ENCODE assay signal across 17 cellular contexts in genomic region chr17:66423436-66423922, GRCh38.
A peak's percentile ranks its signal among the peaks of the same experiment; 100 is the strongest.
DNase-seq lines count a peak whose midpoint lies in the region; ATAC-seq, FAIRE-seq and TF ChIP-seq lines count a peak whose summit lies in the region.
"Had no signal": no experiment of that assay in that cellular context is flagged by ENCODE, and none has a peak within 500 bp of the region (broad histone marks: within the 10 kb centered on the region; RNA-seq: fewer than 3 reads in every experiment).

No MANE protein-coding gene starts in this region.

- H3K9me3 ChIP-seq in HUES48 (ENCODE audit: control insufficient read depth, insufficient read depth, low read length) (no peaks in the 10 kb centered on the region), astrocyte (ENCODE audit: insufficient read depth, low read depth, low read length) (no peaks in the 10 kb centered on the region), osteoblast (ENCODE audit: low read depth, low read length) (no peaks in the 10 kb centered on the region), breast epithelium (peaks cover 0 to 4% of the 10 kb centered on the region in 2 donors)
- H3K9me3 ChIP-seq: ascending aorta, HAP-1 had no signal

- peaks cover 23% of the 10 kb centered on the region for H4K20me1 ChIP-seq in astrocyte (ENCODE audit: insufficient read depth, low read length)
- peaks cover 6% of the 10 kb centered on the region for H4K20me1 ChIP-seq in osteoblast (ENCODE audit: insufficient read depth, low read length)
- H4K20me1 ChIP-seq: BLaER1 had no signal

- CTCF ChIA-PET in activated CD8-positive, alpha-beta T cell treated with anti-CD3 and anti-CD28 coated beads for 36 hours (lab: Charles Lee), result interaction anchor here (0.7 kb wide), 2 partner anchors 31 to 72 kb away, joined by 3 to 4 read pairs; no protein-coding TSS in a partner anchor
- CTCF ChIA-PET in activated CD8-positive, alpha-beta T cell treated with anti-CD3 and anti-CD28 coated beads, Interleukin-2, amount 10 ng/mL, durations not matched to agents 7 days and 5 days (lab: Charles Lee), result interaction anchor here (0.9 to 1.1 kb wide), 4 partner anchors 17 to 108 kb away, joined by 3 read pairs; no protein-coding TSS in a partner anchor

- H3K27me3 ChIP-seq in HUES48 (ENCODE audit: control insufficient read depth, insufficient read depth, low read length), result no peaks in the 10 kb centered on the region
- H3K27me3 ChIP-seq in astrocyte (ENCODE audit: insufficient read depth, low read length), result no peaks in the 10 kb centered on the region
- no peaks in the 10 kb centered on the region for H3K27me3 ChIP-seq in osteoblast (ENCODE audit: insufficient read depth, low read length)
- H3K27me3 ChIP-seq in breast epithelium, result no peaks in the 10 kb centered on the region
- H3K27me3 ChIP-seq: ascending aorta, BLaER1, dorsolateral prefrontal cortex had no signal

- TF ChIP-seq CTCF in activated CD8-positive, alpha-beta T cell treated with anti-CD3 and anti-CD28 coated beads for 36 hours (IDR thresholded peaks at IDR 0.05), result no peak
- TF ChIP-seq CTCF in astrocyte (IDR thresholded peaks at IDR 0.05; ENCODE audit: insufficient read depth, low read depth, low read length) (no peak), osteoblast (IDR thresholded peaks at IDR 0.05; ENCODE audit: extremely low read depth, low read depth, low read length) (no peak), breast epithelium (IDR thresholded peaks at IDR 0.05) (no peak)

- no peaks in the 10 kb centered on the region for H3K9me3 Mint-ChIP-seq in activated CD8-positive, alpha-beta T cell treated with anti-CD3 and anti-CD28 coated beads for 36 hours
- no peaks in the 10 kb centered on the region for H3K9me3 Mint-ChIP-seq in activated CD8-positive, alpha-beta T cell treated with anti-CD3 and anti-CD28 coated beads, Interleukin-2, amount 10 ng/mL, durations not matched to agents 7 days and 5 days (ENCODE audit: insufficient read depth)
- no peaks in the 10 kb centered on the region for H3K9me3 Mint-ChIP-seq in astrocyte (ENCODE audit: unreplicated experiment)

- H3K36me3 ChIP-seq in HUES48 (ENCODE audit: control insufficient read depth, insufficient read depth, low read length) (no peaks in the 10 kb centered on the region), astrocyte (ENCODE audit: insufficient read depth, low read length) (no peaks in the 10 kb centered on the region), osteoblast (ENCODE audit: insufficient read depth, low read length) (no peaks in the 10 kb centered on the region), breast epithelium (no peaks in the 10 kb centered on the region)
- H3K36me3 ChIP-seq: ascending aorta, BLaER1, HAP-1 had no signal

- FAIRE-seq in astrocyte (lab: Jason Lieb, UNC), result no peak
- FAIRE-seq: islet of Langerhans had no signal

- no peak overlapping the region for H3K4me3 Mint-ChIP-seq in activated CD8-positive, alpha-beta T cell treated with anti-CD3 and anti-CD28 coated beads for 36 hours
- H3K4me3 Mint-ChIP-seq in activated CD8-positive, alpha-beta T cell treated with anti-CD3 and anti-CD28 coated beads, Interleukin-2, amount 10 ng/mL, durations not matched to agents 7 days and 5 days, result no peak overlapping the region
- no peak overlapping the region for H3K4me3 Mint-ChIP-seq in astrocyte (ENCODE audit: unreplicated experiment)
- H3K4me3 Mint-ChIP-seq: stimulated activated naive B cell treated with anti-CD40 and anti-IgM and Interleukin-4, amounts not matched to agents 10 μg/mL and 1 μg/mL and 100 μg/mL, for 72 hours had no signal

- H3K9ac ChIP-seq in HUES48 (ENCODE audit: low read depth, low read length), result no peak overlapping the region
- no peak overlapping the region for H3K9ac ChIP-seq in astrocyte (ENCODE audit: low read length)
- H3K9ac ChIP-seq: BLaER1 had no signal

- peak overlapping the region; percentile 31 for H3K27ac Mint-ChIP-seq in activated CD8-positive, alpha-beta T cell treated with anti-CD3 and anti-CD28 coated beads for 36 hours
- no peak overlapping the region for H3K27ac Mint-ChIP-seq in activated CD8-positive, alpha-beta T cell treated with anti-CD3 and anti-CD28 coated beads, Interleukin-2, amount 10 ng/mL, durations not matched to agents 7 days and 5 days
- H3K27ac Mint-ChIP-seq in astrocyte (ENCODE audit: unreplicated experiment), result no peak overlapping the region
- H3K27ac Mint-ChIP-seq: stimulated activated naive B cell treated with anti-CD40 and anti-IgM and Interleukin-4, amounts not matched to agents 10 μg/mL and 1 μg/mL and 100 μg/mL, for 72 hours had no signal

- H3K4me2 ChIP-seq in astrocyte (ENCODE audit: low read length) (peak overlapping the region; percentile 49), osteoblast (ENCODE audit: insufficient read depth, low read length) (peak overlapping the region; percentile 18)
- H3K4me2 ChIP-seq: BLaER1 had no signal

- H2AFZ ChIP-seq in astrocyte (ENCODE audit: low read depth, low read length) (no peak overlapping the region), osteoblast (ENCODE audit: low read length) (no peak overlapping the region)

- H3K4me3 ChIP-seq in HUES48 (ENCODE audit: low read depth, low read length) (no peak overlapping the region), astrocyte (ENCODE audit: insufficient read depth, low read depth, low read length) (no peak overlapping the region), osteoblast (ENCODE audit: insufficient read depth, low read length) (no peak overlapping the region), breast epithelium (no peak overlapping the region)
- H3K4me3 ChIP-seq: ascending aorta, BLaER1, dorsolateral prefrontal cortex, HAP-1 had no signal

- H3K27ac ChIP-seq in HUES48 (ENCODE audit: low read depth, low read length), result peak overlapping the region; percentile 59
- peak overlapping the region; percentile 17 for H3K27ac ChIP-seq in astrocyte (ENCODE audit: low read depth, low read length)
- H3K27ac ChIP-seq in osteoblast (ENCODE audit: low read depth, low read length), result peak overlapping the region; percentile 82
- no peak overlapping the region for H3K27ac ChIP-seq in breast epithelium
- H3K27ac ChIP-seq: ascending aorta, BLaER1 had no signal

- intact Hi-C loops in activated CD8-positive, alpha-beta T cell treated with anti-CD3 and anti-CD28 coated beads for 36 hours (cut with micrococcal nuclease), result no loop called here
- intact Hi-C loops in breast epithelium (cut with DNase I; ENCODE audit: low total_unique reads), result no loop called here

- POLR2A ChIA-PET in activated CD8-positive, alpha-beta T cell treated with anti-CD3 and anti-CD28 coated beads for 36 hours (lab: Charles Lee), result interaction anchor here (1.2 kb wide), 1 partner anchor 23 kb away, joined by 3 read pairs; no protein-coding TSS in a partner anchor
- POLR2A ChIA-PET in activated CD8-positive, alpha-beta T cell treated with anti-CD3 and anti-CD28 coated beads, Interleukin-2, amount 10 ng/mL, durations not matched to agents 7 days and 5 days (lab: Charles Lee), result interaction anchor here (0.6 kb wide), 1 partner anchor 94 kb away, joined by 5 read pairs; no protein-coding TSS in a partner anchor

- no peak for TF ChIP-seq POLR2A in breast epithelium (IDR thresholded peaks at IDR 0.05)

- H3K36me3 Mint-ChIP-seq in activated CD8-positive, alpha-beta T cell treated with anti-CD3 and anti-CD28 coated beads for 36 hours (ENCODE audit: low read depth), result peaks cover 30% of the 10 kb centered on the region
- H3K36me3 Mint-ChIP-seq in activated CD8-positive, alpha-beta T cell treated with anti-CD3 and anti-CD28 coated beads, Interleukin-2, amount 10 ng/mL, durations not matched to agents 7 days and 5 days (ENCODE audit: low read depth), result peaks cover 27% of the 10 kb centered on the region
- H3K36me3 Mint-ChIP-seq in astrocyte (ENCODE audit: low read depth, unreplicated experiment), result peaks cover 7% of the 10 kb centered on the region
- H3K36me3 Mint-ChIP-seq: stimulated activated naive B cell treated with anti-CD40 and anti-IgM and Interleukin-4, amounts not matched to agents 10 μg/mL and 1 μg/mL and 100 μg/mL, for 72 hours had no signal

- peaks cover 68% of the 10 kb centered on the region for H3K4me1 Mint-ChIP-seq in activated CD8-positive, alpha-beta T cell treated with anti-CD3 and anti-CD28 coated beads for 36 hours (ENCODE audit: low read depth)
- H3K4me1 Mint-ChIP-seq in activated CD8-positive, alpha-beta T cell treated with anti-CD3 and anti-CD28 coated beads, Interleukin-2, amount 10 ng/mL, durations not matched to agents 7 days and 5 days (ENCODE audit: low read depth), result peaks cover 58% of the 10 kb centered on the region
- H3K4me1 Mint-ChIP-seq in astrocyte (ENCODE audit: low read depth, unreplicated experiment), result peaks cover 36% of the 10 kb centered on the region

- ATAC-seq in activated CD8-positive, alpha-beta T cell treated with anti-CD3 and anti-CD28 coated beads for 36 hours, result no peak
- ATAC-seq in activated CD8-positive, alpha-beta T cell treated with anti-CD3 and anti-CD28 coated beads, Interleukin-2, amount 10 ng/mL, durations not matched to agents 7 days and 5 days, result no peak
- no peak for ATAC-seq in HG02981 (IDR thresholded peaks at IDR 0.05; ENCODE audit: unreplicated experiment)
- ATAC-seq: Panc1 had no signal

- H3K27me3 Mint-ChIP-seq in activated CD8-positive, alpha-beta T cell treated with anti-CD3 and anti-CD28 coated beads for 36 hours, result no peaks in the 10 kb centered on the region
- no peaks in the 10 kb centered on the region for H3K27me3 Mint-ChIP-seq in activated CD8-positive, alpha-beta T cell treated with anti-CD3 and anti-CD28 coated beads, Interleukin-2, amount 10 ng/mL, durations not matched to agents 7 days and 5 days (ENCODE audit: low read depth)
- no peaks in the 10 kb centered on the region for H3K27me3 Mint-ChIP-seq in astrocyte (ENCODE audit: low read depth, unreplicated experiment)
- H3K27me3 Mint-ChIP-seq: stimulated activated naive B cell treated with anti-CD40 and anti-IgM and Interleukin-4, amounts not matched to agents 10 μg/mL and 1 μg/mL and 100 μg/mL, for 72 hours had no signal

- no peak for DNase-seq in activated CD8-positive, alpha-beta T cell treated with anti-CD3 and anti-CD28 coated beads for 36 hours
- DNase-seq in activated CD8-positive, alpha-beta T cell treated with anti-CD3 and anti-CD28 coated beads, Interleukin-2, amount 10 ng/mL, durations not matched to agents 7 days and 5 days, result no peak
- DNase-seq in astrocyte (ENCODE audit: low read depth), result peak; percentile 49
- DNase-seq in osteoblast (ENCODE audit: insufficient read length, low spot score, missing footprints), result no peak
- no peak for DNase-seq in breast epithelium (ENCODE audit: low spot score in 2 of 2)
- DNase-seq in OCI-M1 (lab: John Stamatoyannopoulos, UW), result no peak
- DNase-seq: dorsolateral prefrontal cortex; foreskin melanocyte; stimulated activated CD4-positive, alpha-beta T cell treated with anti-CD3 and anti-CD28 coated beads, Interleukin-4, amount 100 ng/mL, for 24 hours; stimulated activated naive B cell treated with anti-CD40 and anti-IgM and Interleukin-4, amounts not matched to agents 10 μg/mL and 1 μg/mL and 100 μg/mL, for 72 hours had no signal

- H3K79me2 ChIP-seq in astrocyte (ENCODE audit: insufficient read depth, low read length) (peaks cover 61% of the 10 kb centered on the region), osteoblast (ENCODE audit: insufficient read depth, low read length) (peaks cover 79% of the 10 kb centered on the region)

- H3K4me1 ChIP-seq in HUES48 (ENCODE audit: control insufficient read depth, insufficient read depth, low read length) (peaks cover 20% of the 10 kb centered on the region), astrocyte (ENCODE audit: insufficient read depth, low read length) (peaks cover 16% of the 10 kb centered on the region), osteoblast (ENCODE audit: insufficient read depth, low read length) (peaks cover 31% of the 10 kb centered on the region), breast epithelium (no peaks in the 10 kb centered on the region)
- H3K4me1 ChIP-seq: ascending aorta had no signal

Comparison
In these comparisons a context has a peak if more than half of its experiments do, and no peak if none do; other contexts are left out.
1. H3K27ac ChIP-seq: peak in HUES48 (single experiment), astrocyte (single experiment) and osteoblast (single experiment); none in breast epithelium (0 of 2).